Comparison of ENCODE assay signal across 21 cellular contexts in the genomic region with DNA sequence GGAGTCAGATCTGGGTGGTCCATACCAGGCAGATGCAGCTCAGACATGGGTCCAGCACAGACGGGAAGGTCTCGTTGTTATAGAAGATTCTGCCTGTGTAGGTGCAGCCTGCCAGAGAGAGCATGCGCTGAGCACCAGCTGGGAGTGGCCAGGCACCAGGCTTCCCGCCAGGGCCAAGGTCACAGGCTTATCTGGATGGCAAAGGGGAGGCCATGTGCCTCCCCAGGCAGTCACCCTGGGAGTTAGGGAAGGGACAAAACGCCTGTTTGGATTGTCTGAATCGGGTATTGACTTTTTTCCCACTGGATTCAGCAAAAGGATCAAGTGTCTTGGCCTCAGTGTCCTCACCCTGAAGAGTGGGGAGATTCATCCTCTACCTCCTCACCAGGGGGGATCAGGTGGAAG. TPM values are rescaled to one million over a fixed set of nuclear protein-coding genes. Genes with fewer than 3 reads are reported as not detected.
DNase-seq lines count a peak whose midpoint lies in the region; ATAC-seq and TF ChIP-seq lines count a peak whose summit lies in the region.
"Had no signal": no experiment of that assay in that cellular context is flagged by ENCODE, and none has a peak within 500 bp of the region (broad histone marks: within the 10 kb centered on the region; RNA-seq: fewer than 3 reads in every experiment).

No MANE protein-coding gene starts in this region.

- no peak overlapping the region for H3K4me3 Mint-ChIP-seq in progenitor cell of endocrine pancreas (ENCODE audit: low read depth)
- no peak overlapping the region for H3K4me3 Mint-ChIP-seq in activated CD4-positive, alpha-beta T cell treated with anti-CD3 and anti-CD28 coated beads, Interleukin-2, amount 10 ng/mL, durations not matched to agents 24 days and 14 days
- H3K4me3 Mint-ChIP-seq: CD14-positive monocyte had no signal

- no peaks in the 10 kb centered on the region for H4K20me1 ChIP-seq in HCT116 (ENCODE audit: insufficient read depth)
- no peaks in the 10 kb centered on the region for H4K20me1 ChIP-seq in hepatocyte (ENCODE audit: insufficient read depth, poor library complexity, severe bottlenecking)

- no TSS peak for BruUV-seq in HCT116 (replicated peaks; lab: Mats Ljungman, UMichigan)

- TF ChIP-seq POLR2A in HCT116 (IDR thresholded peaks at IDR 0.05; ENCODE audit: borderline replicate concordance, extremely low read depth, insufficient read depth, insufficient read length) = no peak

- CTCF ChIA-PET in HCT116 (lab: Charles Lee) = no interaction called here

- H3K9ac ChIP-seq in HCT116 (ENCODE audit: low read length) = no peak overlapping the region

- intact Hi-C loops in HCT116 (cut with micrococcal nuclease) = no loop called here
- intact Hi-C loops in activated CD4-positive, alpha-beta T cell treated with anti-CD3 and anti-CD28 coated beads, Interleukin-2, amount 10 ng/mL, durations not matched to agents 24 days and 14 days (cut with micrococcal nuclease) = no loop called here

- RAD21 ChIA-PET in HCT116 (lab: Charles Lee; ENCODE audit: low non-redundant PET in 1 of 2, low total read pairs in 2 of 2, uncharacterized antibody in 2 of 2, unreplicated experiment in 2 of 2) = no interaction called here

- ATAC-seq in HCT116 (peak; percentile 31; the same call in 1 of the 2 replicates), HG03159 (IDR thresholded peaks at IDR 0.05; ENCODE audit: unreplicated experiment) (no peak)
- ATAC-seq: GM12878 had no signal

- peaks cover 3% of the 10 kb centered on the region for H3K4me1 Mint-ChIP-seq in progenitor cell of endocrine pancreas (ENCODE audit: low read depth)
- H3K4me1 Mint-ChIP-seq in activated CD4-positive, alpha-beta T cell treated with anti-CD3 and anti-CD28 coated beads, Interleukin-2, amount 10 ng/mL, durations not matched to agents 24 days and 14 days = peaks cover 2% of the 10 kb centered on the region
- H3K4me1 Mint-ChIP-seq: CD14-positive monocyte had no signal

- H3K9me2 ChIP-seq in HCT116 (ENCODE audit: insufficient read depth) = no peaks in the 10 kb centered on the region
- H3K9me2 ChIP-seq in hepatocyte (replicated peaks; ENCODE audit: insufficient read depth) = no peaks in the 10 kb centered on the region

- H3K36me3 Mint-ChIP-seq in progenitor cell of endocrine pancreas (ENCODE audit: insufficient read depth) = peaks cover 10% of the 10 kb centered on the region
- no peaks in the 10 kb centered on the region for H3K36me3 Mint-ChIP-seq in activated CD4-positive, alpha-beta T cell treated with anti-CD3 and anti-CD28 coated beads, Interleukin-2, amount 10 ng/mL, durations not matched to agents 24 days and 14 days (ENCODE audit: low read depth)
- H3K36me3 Mint-ChIP-seq: CD14-positive monocyte had no signal

- H3K9me3 ChIP-seq in HCT116 (ENCODE audit: control insufficient read depth in 1 of 2, insufficient read depth in 1 of 2, low read depth in 1 of 2, low read length in 2 of 2) (no peaks in the 10 kb centered on the region), hepatocyte (ENCODE audit: low read depth) (no peaks in the 10 kb centered on the region)
- H3K9me3 ChIP-seq: A549, MG63 had no signal

- H3K4me1 ChIP-seq in HCT116 (ENCODE audit: control insufficient read depth in 1 of 2, insufficient read depth in 2 of 2, low read length in 2 of 2) = peaks cover 8 to 15% of the 10 kb centered on the region in 2 experiments
- no peaks in the 10 kb centered on the region for H3K4me1 ChIP-seq in hepatocyte (ENCODE audit: insufficient read depth)

- H2AFZ ChIP-seq in HCT116 (ENCODE audit: low read depth, low read length, poor library complexity, severe bottlenecking) (no peak overlapping the region), hepatocyte (no peak overlapping the region)

- H3K36me3 ChIP-seq in HCT116 (ENCODE audit: control insufficient read depth in 1 of 2, insufficient read depth in 2 of 2, low read length in 2 of 2) (no peaks in the 10 kb centered on the region), hepatocyte (replicated peaks; ENCODE audit: insufficient read depth, low read depth) (no peaks in the 10 kb centered on the region)
- H3K36me3 ChIP-seq: MG63 had no signal

- H3K4me2 ChIP-seq in HCT116 (ENCODE audit: low read length) = no peak overlapping the region
- H3K4me2 ChIP-seq in hepatocyte = no peak overlapping the region

- no peak overlapping the region for H3K4me3 ChIP-seq in HCT116 (replicated peaks in 1 of 2; ENCODE audit: low read depth in 1 of 2, low read length in 2 of 2)
- no peak overlapping the region for H3K4me3 ChIP-seq in hepatocyte
- H3K4me3 ChIP-seq: A549, GM12878, MG63 had no signal

- no peaks in the 10 kb centered on the region for H3K9me3 Mint-ChIP-seq in progenitor cell of endocrine pancreas (ENCODE audit: low read depth)
- H3K9me3 Mint-ChIP-seq in activated CD4-positive, alpha-beta T cell treated with anti-CD3 and anti-CD28 coated beads, Interleukin-2, amount 10 ng/mL, durations not matched to agents 24 days and 14 days = no peaks in the 10 kb centered on the region

- WGBS in hepatocyte (ENCODE audit: low lambda C conversion rate, missing lambda C conversion rate) = 82% methylated on average over 6 of the region's 6 CpGs

- POLR2A ChIA-PET in HCT116 (lab: Charles Lee) = no interaction called here

- TF ChIP-seq RAD21 in HCT116 (IDR thresholded peaks at IDR 0.05; ENCODE audit: low read depth) = no peak

- H3K27ac ChIP-seq in HCT116 (ENCODE audit: low read depth, low read length) = no peak overlapping the region
- no peak overlapping the region for H3K27ac ChIP-seq in hepatocyte

- H3K27me3 ChIP-seq in HCT116 (ENCODE audit: insufficient read depth, low read length) (no peaks in the 10 kb centered on the region), hepatocyte (no peaks in the 10 kb centered on the region)
- H3K27me3 ChIP-seq: MG63 had no signal

- no peak for DNase-seq in HCT116 (ENCODE audit: low read depth, low spot score)
- peak; percentile 46 for DNase-seq in NCI-H146 treated with DMSO at 0.1 percent for 48 hours (lab: John Stamatoyannopoulos, UW; ENCODE audit: unreplicated experiment)
- peak; percentile 35 for DNase-seq in hepatocyte (ENCODE audit: low spot score)
- DNase-seq in progenitor cell of endocrine pancreas (ENCODE audit: low spot score, unreplicated experiment) = no peak
- no peak for DNase-seq in SHP77 (lab: John Stamatoyannopoulos, UW)
- DNase-seq in medulla oblongata (ENCODE audit: extremely low spot score) = no peak
- no peak for DNase-seq in activated CD4-positive, alpha-beta T cell treated with anti-CD3 and anti-CD28 coated beads, Interleukin-2, amount 10 ng/mL, durations not matched to agents 24 days and 14 days
- DNase-seq: COR-L47, KG1, MG63, NCI-H1105, NCI-H1930, NCI-H2171 treated with DMSO at 0.1 percent for 48 hours, NCI-H82 had no signal

- H3K79me2 ChIP-seq in HCT116 (ENCODE audit: insufficient read depth, low read length) (no peaks in the 10 kb centered on the region), hepatocyte (no peaks in the 10 kb centered on the region)

- TF ChIP-seq CTCF in HCT116 (IDR thresholded peaks at IDR 0.05 in 2 of 3, conservative IDR thresholded peaks at IDR 0.05 in 1 of 3; ENCODE audit: borderline replicate concordance in 1 of 3, insufficient read depth in 1 of 3, low read depth in 2 of 3, low read length in 2 of 3) (no peak), hepatocyte (IDR thresholded peaks at IDR 0.05; ENCODE audit: poor library complexity) (no peak), progenitor cell of endocrine pancreas (IDR thresholded peaks at IDR 0.05; ENCODE audit: unreplicated experiment) (no peak)

- no peaks in the 10 kb centered on the region for H3K27me3 Mint-ChIP-seq in progenitor cell of endocrine pancreas
- no peaks in the 10 kb centered on the region for H3K27me3 Mint-ChIP-seq in activated CD4-positive, alpha-beta T cell treated with anti-CD3 and anti-CD28 coated beads, Interleukin-2, amount 10 ng/mL, durations not matched to agents 24 days and 14 days

- H3K27ac Mint-ChIP-seq in progenitor cell of endocrine pancreas = peak overlapping the region; percentile 22
- H3K27ac Mint-ChIP-seq in activated CD4-positive, alpha-beta T cell treated with anti-CD3 and anti-CD28 coated beads, Interleukin-2, amount 10 ng/mL, durations not matched to agents 24 days and 14 days = no peak overlapping the region

TF ChIP-seq in HCT116, 20 proteins besides CTCF, POLR2A, EP300 and RAD21:
- no peak for TF ChIP-seq YY1 (IDR thresholded peaks at IDR 0.05; ENCODE audit: extremely low read depth, insufficient replicate concordance, low read depth, low read length)
- no peak for TF ChIP-seq ZFX (IDR thresholded peaks at IDR 0.05)
- no peak for TF ChIP-seq EGR1 (IDR thresholded peaks at IDR 0.05; ENCODE audit: low read depth)
- no peak for TF ChIP-seq POLR2AphosphoS5 (IDR thresholded peaks at IDR 0.05; ENCODE audit: low read depth, low read length)
- no peak for TF ChIP-seq ELF1 (IDR thresholded peaks at IDR 0.05; ENCODE audit: borderline replicate concordance, low read depth)
- no peak for TF ChIP-seq TCF7L2 (IDR thresholded peaks at IDR 0.05; ENCODE audit: borderline replicate concordance, extremely low read depth, insufficient read depth, insufficient read length)

RNA-seq across cellular contexts. Expression of a gene that starts 26.5 kb away (rescaled TPM):
- total RNA-seq in HCT116 (2021; ENCODE audit: unreplicated experiment) = not detected
- polyA plus RNA-seq in HCT116 (2012) = not detected in 2 replicates
- 0.77 and 1.5 TPM in 2 replicates for total RNA-seq in hepatocyte
- polyA plus RNA-seq in hepatocyte = 1.8 and 2.7 TPM in 2 replicates
- 0.60 and 0.69 TPM in 2 replicates for total RNA-seq in progenitor cell of endocrine pancreas
- not detected in 2 replicates for total RNA-seq in activated CD4-positive, alpha-beta T cell treated with anti-CD3 and anti-CD28 coated beads, Interleukin-2, amount 10 ng/mL, durations not matched to agents 24 days and 14 days
- total RNA-seq: G401, GM12878, HT1080, NCI-H460 had no signal
- polyA plus RNA-seq: A549, GM12878 had no signal

RNA-seq across cellular contexts. Expression of a gene that starts 27.7 kb away (rescaled TPM):
- 2.5 TPM for total RNA-seq in HCT116 (2021; ENCODE audit: unreplicated experiment)
- 0.62 and 0.98 TPM in 2 replicates for polyA plus RNA-seq in HCT116 (2012)
- total RNA-seq in hepatocyte = 6.7 and 7.8 TPM in 2 replicates
- 11.0 and 13.4 TPM in 2 replicates for polyA plus RNA-seq in hepatocyte
- total RNA-seq in progenitor cell of endocrine pancreas = 34.0 and 40.1 TPM in 2 replicates
- 10.6 and 12.4 TPM in 2 replicates for total RNA-seq in activated CD4-positive, alpha-beta T cell treated with anti-CD3 and anti-CD28 coated beads, Interleukin-2, amount 10 ng/mL, durations not matched to agents 24 days and 14 days

RNA-seq across cellular contexts. Expression of a gene that starts 45.3 kb away (rescaled TPM):
- total RNA-seq in HCT116 (2021; ENCODE audit: unreplicated experiment) (not detected), hepatocyte (2.0 and 7.1 TPM in 2 replicates), progenitor cell of endocrine pancreas (0.36 and 0.81 TPM in 2 replicates)
- not detected in 2 replicates for polyA plus RNA-seq in HCT116 (2012)
- 4.2 and 16.2 TPM in 2 replicates for polyA plus RNA-seq in hepatocyte
- total RNA-seq in activated CD4-positive, alpha-beta T cell treated with anti-CD3 and anti-CD28 coated beads, Interleukin-2, amount 10 ng/mL, durations not matched to agents 24 days and 14 days = not detected in 2 replicates
- total RNA-seq: G401, GM12878, HT1080, NCI-H460 had no signal
- polyA plus RNA-seq: A549, GM12878 had no signal

Comparison
In these comparisons a context has a peak if more than half of its experiments do, and no peak if none do; other contexts are left out.
1. DNase-seq: peak in NCI-H146 treated with DMSO at 0.1 percent for 48 hours (single experiment) and hepatocyte (single experiment); none in HCT116 (single experiment), progenitor cell of endocrine pancreas (single experiment), SHP77 (0 of 2), medulla oblongata (single experiment) and activated CD4-positive, alpha-beta T cell treated with anti-CD3 and anti-CD28 coated beads, Interleukin-2, amount 10 ng/mL, durations not matched to agents 24 days and 14 days (single experiment).